Comparison of ENCODE assay signal across 1 cellular context in genomic region chr15:63372018-63372705, GRCh38.
TF ChIP-seq lines count a peak whose summit lies in the region.

No MANE protein-coding gene starts in this region.

TF ChIP-seq in A549, 52 proteins besides CTCF, POLR2A, EP300 and RAD21 (continued from another document):
- TF ChIP-seq ATOH8 (CRISPR knock-in tag; IDR thresholded peaks at IDR 0.05; ENCODE audit: low read depth) (peak; percentile 63; the same call in 1 of the 2 replicates), EHF (CRISPR knock-in tag; IDR thresholded peaks at IDR 0.05) (peak; percentile 19; the same call in 1 of the 2 replicates), GATA3 (IDR thresholded peaks at IDR 0.05; ENCODE audit: borderline replicate concordance) (peak; percentile 71; the same call in 1 of the 2 replicates), HEYL (CRISPR knock-in tag; IDR thresholded peaks at IDR 0.05) (no peak), REST (IDR thresholded peaks at IDR 0.05) (no peak), PHF8 (IDR thresholded peaks at IDR 0.05; ENCODE audit: borderline replicate concordance, low read depth) (no peak), ZSCAN20 (CRISPR knock-in tag; IDR thresholded peaks at IDR 0.05) (no peak), NFE2L2 (conservative IDR thresholded peaks at IDR 0.05; ENCODE audit: low read length) (peak; percentile 93), CHD2 (IDR thresholded peaks at IDR 0.05; ENCODE audit: low read length, partially characterized antibody) (no peak), BHLHE40 (IDR thresholded peaks at IDR 0.05; ENCODE audit: low read depth, low read length) (0 out of 2 replicates have a peak, but pooled peaks have one; percentile 32), TP53 (CRISPR knock-in tag; IDR thresholded peaks at IDR 0.05) (no peak), ZNF302 (CRISPR knock-in tag; IDR thresholded peaks at IDR 0.05) (no peak), MAFK (IDR thresholded peaks at IDR 0.05; ENCODE audit: partially characterized antibody) (peak; percentile 99), NPAS2 (CRISPR knock-in tag; IDR thresholded peaks at IDR 0.05; ENCODE audit: borderline replicate concordance) (no peak), CBX2 (IDR thresholded peaks at IDR 0.05; ENCODE audit: borderline replicate concordance, low read depth) (no peak), SMC3 (IDR thresholded peaks at IDR 0.05) (0 out of 3 replicates have a peak, but pooled peaks have one; percentile 11), USF2 (IDR thresholded peaks at IDR 0.05) (peak; percentile 33), JUNB (IDR thresholded peaks at IDR 0.05) (peak; percentile 75), SREBF2 (IDR thresholded peaks at IDR 0.05) (no peak), MYC (IDR thresholded peaks at IDR 0.05; ENCODE audit: borderline replicate concordance, low read length) (0 out of 2 replicates have a peak, but pooled peaks have one; percentile 36), JUN (IDR thresholded peaks at IDR 0.05) (peak; percentile 60 to 65; a peak in 4 of 5 replicates), MAX (IDR thresholded peaks at IDR 0.05) (peak; percentile 98), NR3C1 (IDR thresholded peaks at IDR 0.05) (no peak)
